In the genomic region with DNA sequence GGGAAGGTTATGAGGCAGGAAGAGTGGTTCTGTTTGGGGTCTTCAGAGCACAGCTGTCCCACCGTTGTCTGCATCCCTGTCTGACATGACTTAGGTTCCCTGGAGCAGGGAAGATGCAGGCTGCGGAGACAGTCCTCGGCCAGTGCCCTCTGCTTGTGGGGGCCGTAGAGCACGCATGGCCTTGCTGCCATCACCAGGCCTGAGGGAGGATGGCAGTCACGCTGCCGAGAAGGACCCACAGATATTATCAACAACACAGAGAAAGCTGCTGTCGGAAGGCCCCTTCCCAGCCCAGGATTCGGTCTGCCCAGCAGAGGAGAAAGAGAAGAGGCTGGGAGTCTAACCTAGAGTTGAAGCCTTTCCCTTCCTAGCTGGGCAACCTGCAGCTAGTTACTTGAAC, we compare ENCODE assay signal across 10 cellular contexts. TPM values are rescaled to one million over a fixed set of nuclear protein-coding genes. Genes with fewer than 3 reads are reported as not detected.
DNase-seq lines count a peak whose midpoint lies in the region; ATAC-seq and TF ChIP-seq lines count a peak whose summit lies in the region.
"Had no signal": no experiment of that assay in that cellular context is flagged by ENCODE, and none has a peak within 500 bp of the region (broad histone marks: within the 10 kb centered on the region; RNA-seq: fewer than 3 reads in every experiment).

No MANE protein-coding gene starts in this region.

- WGBS in suprapubic skin, result 59% methylated on average over 7 of the region's 9 CpGs

- ATAC-seq in thoracic aorta (ENCODE audit: insufficient number of reproducible peaks, low FRiP score, low read depth) (no peak), GM19467 (IDR thresholded peaks at IDR 0.05; ENCODE audit: unreplicated experiment) (no peak)
- ATAC-seq: activated T-cell treated with anti-CD3 and anti-CD28 coated beads, Interleukin-2, amount 50 U/mL, for 4 hours had no signal

- TF ChIP-seq POLR2A in suprapubic skin (IDR thresholded peaks at IDR 0.05), result no peak

- no peaks in the 10 kb centered on the region for H3K4me1 ChIP-seq in thoracic aorta (ENCODE audit: control insufficient read depth in 1 of 2, low read depth in 2 of 2)
- no peaks in the 10 kb centered on the region for H3K4me1 ChIP-seq in suprapubic skin

- H3K4me3 ChIP-seq in cardiac fibroblast (replicated peaks in 1 of 2; ENCODE audit: low read depth in 2 of 2, low read length in 2 of 2) (no peak overlapping the region), thoracic aorta (no peak overlapping the region), suprapubic skin (no peak overlapping the region)
- H3K4me3 ChIP-seq: PC-9 had no signal

- H3K27ac ChIP-seq in thoracic aorta (no peak overlapping the region), suprapubic skin (no peak overlapping the region)
- H3K27ac ChIP-seq: PC-9 had no signal

- TF ChIP-seq CTCF in cardiac fibroblast (IDR thresholded peaks at IDR 0.05; ENCODE audit: low read depth, low read length), result peak; percentile 67
- peak; percentile 50 for TF ChIP-seq CTCF in thoracic aorta (IDR thresholded peaks at IDR 0.05)
- peak in 1 of 2 donors; percentile 40 for TF ChIP-seq CTCF in suprapubic skin (IDR thresholded peaks at IDR 0.05)

- H3K9me3 ChIP-seq in thoracic aorta (no peaks in the 10 kb centered on the region), suprapubic skin (no peaks in the 10 kb centered on the region)

- H3K27me3 ChIP-seq in thoracic aorta (replicated peaks; ENCODE audit: insufficient read depth) (no peaks in the 10 kb centered on the region), suprapubic skin (no peaks in the 10 kb centered on the region)

- peak; percentile 14 for DNase-seq in HCEC 1CT
- DNase-seq in cardiac fibroblast (ENCODE audit: low read depth in 2 of 2), result peak; percentile 48 to 52
- DNase-seq in iris pigment epithelial cell (ENCODE audit: low read depth), result peak; percentile 36
- DNase-seq in thoracic aorta (ENCODE audit: low spot score), result no peak
- DNase-seq in suprapubic skin (ENCODE audit: low spot score in 2 of 2), result no peak
- DNase-seq in activated CD4-positive, alpha-beta T cell treated with anti-CD3 and anti-CD28 coated beads, Interleukin-2, amount 50 U/mL, for 4 hours, result no peak
- DNase-seq: activated T-cell treated with anti-CD3 and anti-CD28 coated beads, Interleukin-2, amount 50 U/mL, for 4 hours; PC-9; stimulated activated CD4-positive, alpha-beta T cell treated with anti-CD3 and anti-CD28 coated beads, Interleukin-1b, Interleukin-23, amount 100 ng/mL, for 48 hours had no signal

- H3K36me3 ChIP-seq in thoracic aorta, result no peaks in the 10 kb centered on the region
- H3K36me3 ChIP-seq in suprapubic skin, result no peaks in the 10 kb centered on the region

- no peak for TF ChIP-seq EP300 in suprapubic skin (IDR thresholded peaks at IDR 0.05)

RNA-seq across cellular contexts. Expression of a gene that starts 35.0 kb away (rescaled TPM):
- total RNA-seq in thoracic aorta, result 10 to 100 TPM; 55.5 to 55.9 TPM
- total RNA-seq in suprapubic skin, result 10 to 100 TPM; 40.6 to 54.3 (median 41.5) TPM

RNA-seq across cellular contexts. Expression of a gene that starts 35.4 kb away (rescaled TPM):
- total RNA-seq in thoracic aorta, result 10 to 100 TPM; 44.3 to 58.8 TPM
- total RNA-seq in suprapubic skin, result 10 to 100 TPM; 46.5 to 65.6 (median 60.2) TPM

Comparison
In these comparisons a context has a peak if more than half of its experiments do, and no peak if none do; other contexts are left out.
1. DNase-seq: peak in HCEC 1CT (single experiment), cardiac fibroblast (2 of 2) and iris pigment epithelial cell (single experiment); none in thoracic aorta (single experiment), suprapubic skin (0 of 2) and activated CD4-positive, alpha-beta T cell treated with anti-CD3 and anti-CD28 coated beads, Interleukin-2, amount 50 U/mL, for 4 hours (0 of 2).